ENCODE assay signal across 19 cellular contexts in genomic region chr7:27109533-27110162, GRCh38. TPM values are rescaled to one million over a fixed set of nuclear protein-coding genes. Genes with fewer than 3 reads are reported as not detected.
A peak's percentile ranks its signal among the peaks of the same experiment; 100 is the strongest.
DNase-seq lines count a peak whose midpoint lies in the region; ATAC-seq and TF ChIP-seq lines count a peak whose summit lies in the region.
"Had no signal": no experiment of that assay in that cellular context is flagged by ENCODE, and none has a peak within 500 bp of the region (broad histone marks: within the 10 kb centered on the region; RNA-seq: fewer than 3 reads in every experiment).

No MANE protein-coding gene starts in this region.

- H3K27me3 ChIP-seq in RWPE2 (ENCODE audit: insufficient read depth, poor library complexity, severe bottlenecking) = no peaks in the 10 kb centered on the region
- no peaks in the 10 kb centered on the region for H3K27me3 ChIP-seq in muscle layer of colon (ENCODE audit: control insufficient read depth in 1 of 2, insufficient read depth in 2 of 2, low read length in 2 of 2)
- no peaks in the 10 kb centered on the region for H3K27me3 ChIP-seq in transverse colon
- peaks cover 97% of the 10 kb centered on the region for H3K27me3 ChIP-seq in endodermal cell (ENCODE audit: control insufficient read depth, insufficient read depth, low read length, poor library complexity, severe bottlenecking)

- no peak for TF ChIP-seq POLR2A in transverse colon (IDR thresholded peaks at IDR 0.05)

- intact Hi-C loops in transverse colon (cut with DNase I; ENCODE audit: low total_unique reads) = loop anchor here (5.0 kb wide), 1 partner anchor 38 kb away; the partner anchor contains the start of gene HOXA6

- no peaks in the 10 kb centered on the region for H3K9me3 Mint-ChIP-seq in endodermal cell
- H3K9me3 Mint-ChIP-seq in activated naive CD8-positive, alpha-beta T cell treated with anti-CD3 and anti-CD28 coated beads for 36 hours = no peaks in the 10 kb centered on the region
- H3K9me3 Mint-ChIP-seq: activated naive CD4-positive, alpha-beta T cell treated with anti-CD3 and anti-CD28 coated beads for 36 hours; effector memory CD8-positive, alpha-beta T cell; stimulated activated naive CD8-positive, alpha-beta T cell treated with anti-CD3 and anti-CD28 coated beads, Interleukin-15, Interleukin-2, amounts not matched to agents 100 ng/mL and 50 ng/mL, for 24 hours had no signal

- H3K27me3 Mint-ChIP-seq in endodermal cell (ENCODE audit: insufficient read depth) = peaks cover 95% of the 10 kb centered on the region
- H3K27me3 Mint-ChIP-seq in activated naive CD8-positive, alpha-beta T cell treated with anti-CD3 and anti-CD28 coated beads for 36 hours = peaks cover 19% of the 10 kb centered on the region

- TF ChIP-seq CTCF in RWPE2 (IDR thresholded peaks at IDR 0.05; ENCODE audit: poor library complexity, severe bottlenecking) = no peak
- no peak for TF ChIP-seq CTCF in epithelial cell of proximal tubule (conservative IDR thresholded peaks at IDR 0.05; ENCODE audit: low read depth, low read length)
- no peak for TF ChIP-seq CTCF in transverse colon (IDR thresholded peaks at IDR 0.05)
- TF ChIP-seq CTCF in endodermal cell (conservative IDR thresholded peaks at IDR 0.05) = no peak

- peaks cover 8% of the 10 kb centered on the region for H3K4me1 Mint-ChIP-seq in endodermal cell
- H3K4me1 Mint-ChIP-seq in activated naive CD8-positive, alpha-beta T cell treated with anti-CD3 and anti-CD28 coated beads for 36 hours = no peaks in the 10 kb centered on the region
- H3K4me1 Mint-ChIP-seq: activated CD4-positive, alpha-beta T cell treated with anti-CD3 and anti-CD28 coated beads for 36 hours had no signal

- H3K4me3 ChIP-seq in RWPE2 (ENCODE audit: severe bottlenecking) (no peak overlapping the region), epithelial cell of proximal tubule (ENCODE audit: low read depth, low read length) (peak overlapping the region; percentile 5), muscle layer of colon (ENCODE audit: low read depth in 1 of 2, low read length in 2 of 2) (no peak overlapping the region), transverse colon (no peak overlapping the region), endodermal cell (ENCODE audit: low read length) (no peak overlapping the region)

- DNase-seq in RWPE2 (ENCODE audit: low spot score) = no peak
- DNase-seq in epithelial cell of proximal tubule (ENCODE audit: low read depth) = no peak
- no peak for DNase-seq in transverse colon
- no peak for DNase-seq in endodermal cell
- no peak for DNase-seq in AG20443 (ENCODE audit: low spot score)
- DNase-seq in NCI-H524 (lab: John Stamatoyannopoulos, UW) = no peak
- DNase-seq in activated naive CD8-positive, alpha-beta T cell treated with anti-CD3 and anti-CD28 coated beads for 36 hours = no peak
- DNase-seq: activated CD4-positive, alpha-beta T cell treated with anti-CD3 and anti-CD28 coated beads for 36 hours; activated naive CD4-positive, alpha-beta T cell treated with anti-CD3 and anti-CD28 coated beads for 36 hours; effector memory CD8-positive, alpha-beta T cell; KG1; NCI-H1105; NK-92 treated with Interleukin-12 subunit alpha and Interleukin-12 subunit beta, amount 100 ng/mL, for 24 hours; SIG-M5 had no signal

- in situ Hi-C loops in transverse colon (cut with MboI; ENCODE audit: low pct_ligation_motif_present in 1 of 4, low pct_unique_long_range_greater_than_20kb in 1 of 4, low sequenced_read_pairs in 3 of 4) = no loop called here

- H3K9me3 ChIP-seq in RWPE2 (ENCODE audit: severe bottlenecking) (no peaks in the 10 kb centered on the region), muscle layer of colon (ENCODE audit: low read length) (no peaks in the 10 kb centered on the region), transverse colon (no peaks in the 10 kb centered on the region), endodermal cell (ENCODE audit: control insufficient read depth, low read length) (peaks cover 4% of the 10 kb centered on the region)

- H3K9ac ChIP-seq in muscle layer of colon (ENCODE audit: low read length) (no peak overlapping the region), endodermal cell (ENCODE audit: extremely low read depth, low read length, poor library complexity, severe bottlenecking) (no peak overlapping the region)

- no peak for ATAC-seq in RWPE2 (ENCODE audit: low read depth)
- ATAC-seq: activated CD4-positive, alpha-beta T cell treated with anti-CD3 and anti-CD28 coated beads for 36 hours; effector memory CD8-positive, alpha-beta T cell had no signal

- WGBS in transverse colon (ENCODE audit: low coverage in 1 of 2), 2 donors = 83% methylated on average over 3 of the region's 3 CpGs; no CpG with 5 or more reads in 1 of the 2 donors
- 54 to 69% methylated on average over 2 to 3 of the region's 3 CpGs for WGBS in endodermal cell (ENCODE audit: insufficient coverage in 1 of 2, insufficient read length in 1 of 2), 2 experiments

- H3K36me3 Mint-ChIP-seq in endodermal cell (ENCODE audit: low read depth) = no peaks in the 10 kb centered on the region
- H3K36me3 Mint-ChIP-seq in activated naive CD8-positive, alpha-beta T cell treated with anti-CD3 and anti-CD28 coated beads for 36 hours = no peaks in the 10 kb centered on the region

- no peak for TF ChIP-seq EP300 in transverse colon (IDR thresholded peaks at IDR 0.05; ENCODE audit: low read depth)

- peak overlapping the region; percentile 86 for H3K27ac ChIP-seq in RWPE2 (ENCODE audit: poor library complexity, severe bottlenecking)
- peak overlapping the region; percentile 76 for H3K27ac ChIP-seq in muscle layer of colon (ENCODE audit: low read depth, low read length)
- peak overlapping the region; percentile 90 to 96 (median 92) for H3K27ac ChIP-seq in transverse colon
- H3K27ac ChIP-seq in endodermal cell (ENCODE audit: low read depth, low read length) = no peak overlapping the region

- no peak overlapping the region for H3K4me3 Mint-ChIP-seq in endodermal cell
- H3K4me3 Mint-ChIP-seq in activated naive CD8-positive, alpha-beta T cell treated with anti-CD3 and anti-CD28 coated beads for 36 hours = no peak overlapping the region
- H3K4me3 Mint-ChIP-seq: activated CD4-positive, alpha-beta T cell treated with anti-CD3 and anti-CD28 coated beads for 36 hours; activated naive CD4-positive, alpha-beta T cell treated with anti-CD3 and anti-CD28 coated beads for 36 hours; effector memory CD8-positive, alpha-beta T cell; stimulated activated naive CD8-positive, alpha-beta T cell treated with anti-CD3 and anti-CD28 coated beads, Interleukin-15, Interleukin-2, amounts not matched to agents 100 ng/mL and 50 ng/mL, for 24 hours had no signal

- H3K4me1 ChIP-seq in RWPE2 (ENCODE audit: insufficient read depth, poor library complexity, severe bottlenecking) (peaks cover 24% of the 10 kb centered on the region), muscle layer of colon (ENCODE audit: insufficient read depth, low read length) (peaks cover 65% of the 10 kb centered on the region), transverse colon (peaks cover 10 to 89% (median 59%) of the 10 kb centered on the region in 4 donors), endodermal cell (ENCODE audit: control insufficient read depth, insufficient read depth, low read length) (no peaks in the 10 kb centered on the region)

- H3K27ac Mint-ChIP-seq in endodermal cell = no peak overlapping the region
- H3K27ac Mint-ChIP-seq in activated naive CD8-positive, alpha-beta T cell treated with anti-CD3 and anti-CD28 coated beads for 36 hours = no peak overlapping the region
- H3K27ac Mint-ChIP-seq: activated CD4-positive, alpha-beta T cell treated with anti-CD3 and anti-CD28 coated beads for 36 hours; activated naive CD4-positive, alpha-beta T cell treated with anti-CD3 and anti-CD28 coated beads for 36 hours; effector memory CD8-positive, alpha-beta T cell; stimulated activated naive CD8-positive, alpha-beta T cell treated with anti-CD3 and anti-CD28 coated beads, Interleukin-15, Interleukin-2, amounts not matched to agents 100 ng/mL and 50 ng/mL, for 24 hours had no signal

- H3K36me3 ChIP-seq in RWPE2 (ENCODE audit: low read depth) = no peaks in the 10 kb centered on the region; the same call in 1 of the 2 replicates
- H3K36me3 ChIP-seq in muscle layer of colon (ENCODE audit: insufficient read depth, low read length) = no peaks in the 10 kb centered on the region
- H3K36me3 ChIP-seq in transverse colon = no peaks in the 10 kb centered on the region
- H3K36me3 ChIP-seq in endodermal cell (ENCODE audit: control insufficient read depth, insufficient read depth, low read length) = no peaks in the 10 kb centered on the region

RNA-seq across cellular contexts. Expression of gene HOXA2, which starts 7.2 kb away (rescaled TPM):
- total RNA-seq in epithelial cell of proximal tubule (0.69 and 2.0 TPM in 2 replicates), transverse colon (10 to 100 TPM in 1 of 4 donors, 1 to 10 TPM in 3; 2.7 to 16.1 (median 5.2) TPM), endodermal cell (not detected)
- polyA plus RNA-seq in endodermal cell (2013, experiment 1 of 2) = 27.2 TPM
- polyA plus RNA-seq in endodermal cell (2013, experiment 2 of 2) = 22.7 TPM
- total RNA-seq in activated naive CD8-positive, alpha-beta T cell treated with anti-CD3 and anti-CD28 coated beads for 36 hours = not detected
- total RNA-seq: activated CD4-positive, alpha-beta T cell treated with anti-CD3 and anti-CD28 coated beads for 36 hours; activated naive CD4-positive, alpha-beta T cell treated with anti-CD3 and anti-CD28 coated beads for 36 hours; T-helper 2 cell treated with Interferon-gamma antibody and Interleukin-4, amounts not matched to agents 100 ng/mL and 5 ng/mL, for 36 hours had no signal

RNA-seq across cellular contexts. Expression of gene HOXA1, which starts 13.8 kb away (rescaled TPM):
- total RNA-seq in epithelial cell of proximal tubule (5.7 and 7.1 TPM in 2 replicates), transverse colon (1 to 10 TPM; 1.4 to 3.2 (median 1.8) TPM), endodermal cell (not detected)
- 4.1 TPM for polyA plus RNA-seq in endodermal cell (2013, experiment 1 of 2)
- polyA plus RNA-seq in endodermal cell (2013, experiment 2 of 2) = 4.2 TPM
- total RNA-seq in activated naive CD8-positive, alpha-beta T cell treated with anti-CD3 and anti-CD28 coated beads for 36 hours = under 1 TPM; 0.24 to 0.35 TPM

RNA-seq across cellular contexts. Expression of gene HOXA4, which starts 20.9 kb away (rescaled TPM):
- 9.2 and 14.6 TPM in 2 replicates for total RNA-seq in epithelial cell of proximal tubule
- total RNA-seq in transverse colon = 10 to 100 TPM in 2 of 4 donors, 1 to 10 TPM in 2; 3.5 to 42.4 (median 10.6) TPM
- total RNA-seq in endodermal cell = not detected
- polyA plus RNA-seq in endodermal cell (2013, experiment 1 of 2) = 5.4 TPM
- polyA plus RNA-seq in endodermal cell (2013, experiment 2 of 2) = 2.2 TPM
- not detected for total RNA-seq in activated naive CD8-positive, alpha-beta T cell treated with anti-CD3 and anti-CD28 coated beads for 36 hours
- total RNA-seq: mononuclear cell had no signal

RNA-seq across cellular contexts. Expression of gene HOXA5, which starts 33.8 kb away (rescaled TPM):
- 20.1 and 47.6 TPM in 2 replicates for total RNA-seq in epithelial cell of proximal tubule
- total RNA-seq in transverse colon = 10 to 100 TPM; 18.3 to 89.8 (median 31.6) TPM
- total RNA-seq in endodermal cell = not detected
- 11.4 TPM for polyA plus RNA-seq in endodermal cell (2013, experiment 1 of 2)
- polyA plus RNA-seq in endodermal cell (2013, experiment 2 of 2) = 5.3 TPM
- not detected for total RNA-seq in activated naive CD8-positive, alpha-beta T cell treated with anti-CD3 and anti-CD28 coated beads for 36 hours
- total RNA-seq: activated CD4-positive, alpha-beta T cell treated with anti-CD3 and anti-CD28 coated beads for 36 hours; activated naive CD4-positive, alpha-beta T cell treated with anti-CD3 and anti-CD28 coated beads for 36 hours; T-helper 2 cell treated with Interferon-gamma antibody and Interleukin-4, amounts not matched to agents 100 ng/mL and 5 ng/mL, for 36 hours had no signal

RNA-seq across cellular contexts. Expression of gene HOXA6, which starts 37.9 kb away (rescaled TPM):
- total RNA-seq in epithelial cell of proximal tubule (5.7 and 11.8 TPM in 2 replicates), transverse colon (10 to 100 TPM; 12.9 to 27.8 (median 17.3) TPM), endodermal cell (not detected)
- polyA plus RNA-seq in endodermal cell (2013, experiment 1 of 2) = 8.6 TPM
- 5.5 TPM for polyA plus RNA-seq in endodermal cell (2013, experiment 2 of 2)
- total RNA-seq in activated naive CD8-positive, alpha-beta T cell treated with anti-CD3 and anti-CD28 coated beads for 36 hours = not detected
- total RNA-seq: activated CD4-positive, alpha-beta T cell treated with anti-CD3 and anti-CD28 coated beads for 36 hours; activated naive CD4-positive, alpha-beta T cell treated with anti-CD3 and anti-CD28 coated beads for 36 hours; cardiac septum; mononuclear cell; T-helper 2 cell treated with Interferon-gamma antibody and Interleukin-4, amounts not matched to agents 100 ng/mL and 5 ng/mL, for 36 hours had no signal
